ENCODE assay signal across 9 cellular contexts in genomic region chr9:110183208-110184145, GRCh38. TPM values are rescaled to one million over a fixed set of nuclear protein-coding genes. Genes with fewer than 3 reads are reported as not detected.
DNase-seq lines count a peak whose midpoint lies in the region; TF ChIP-seq lines count a peak whose summit lies in the region.
"Had no signal": no experiment of that assay in that cellular context is flagged by ENCODE, and none has a peak within 500 bp of the region (broad histone marks: within the 10 kb centered on the region; RNA-seq: fewer than 3 reads in every experiment).

No MANE protein-coding gene starts in this region.

- H3K4me3 ChIP-seq in spleen: no peak overlapping the region

- POLR2A ChIA-PET in GM10248 (lab: Yijun Ruan, JAX): no interaction called here

- no peaks in the 10 kb centered on the region for H3K9me3 ChIP-seq in spleen

- no peaks in the 10 kb centered on the region for H3K27me3 ChIP-seq in spleen (replicated peaks in 1 of 7)

- DNase-seq in GM10248 (ENCODE audit: extremely low spot score): peak; percentile 69
- DNase-seq in HCEC 1CT: peak; percentile 59
- peak; percentile 78 for DNase-seq in NAMALWA (ENCODE audit: low spot score)
- peak; percentile 42 for DNase-seq in SKM-1 treated with dmso at 0.1 percent for 144 hours (lab: John Stamatoyannopoulos, UW; ENCODE audit: unreplicated experiment)
- peak; percentile 79 for DNase-seq in astrocyte of the hippocampus (ENCODE audit: low read depth, low spot score)
- peak; percentile 66 for DNase-seq in iPS DF 4.7 (ENCODE audit: extremely low read depth, low spot score)
- DNase-seq in spleen: no peak
- no peak for DNase-seq in GOT3 (lab: John Stamatoyannopoulos, UW)

- H3K36me3 ChIP-seq in spleen: no peaks in the 10 kb centered on the region

- no peak for TF ChIP-seq POLR2A in spleen (IDR thresholded peaks at IDR 0.05)

- H3K4me1 ChIP-seq in spleen: peaks cover 0 to 11% (median 0%) of the 10 kb centered on the region in 6 donors

- intact Hi-C loops in spleen (cut with DNase I; ENCODE audit: low total_unique reads): loop anchor here (5.0 kb wide), 1 partner anchor 439 kb away; no protein-coding TSS in a partner anchor

- CTCF ChIA-PET in GM10248 (lab: Yijun Ruan, JAX): interaction anchor here (0.7 to 4.0 kb wide), 24 partner anchors 11 to 1114 kb away, joined by 3 to 54 read pairs (median 5); partner anchors contain the start of gene C9orf152

- TF ChIP-seq CTCF in GM10248 (IDR thresholded peaks at IDR 0.05; ENCODE audit: control extremely low read depth, extremely low read depth, low read depth, missing control alignments): peak; percentile 72
- peak; percentile 34 to 86 (median 69) for TF ChIP-seq CTCF in spleen (IDR thresholded peaks at IDR 0.05 in 8 of 11, conservative IDR thresholded peaks at IDR 0.05 in 3 of 11)

- no peak overlapping the region for H3K27ac ChIP-seq in spleen

- 72 to 79% (median 76%) methylated on average over 7 of the region's 7 CpGs for WGBS in spleen, 5 donors

RNA-seq across cellular contexts. Expression of gene C9orf152, which starts 24.5 kb away (rescaled TPM):
- total RNA-seq in spleen: not detected
- not detected for polyA plus RNA-seq in spleen
- total RNA-seq: mononuclear cell had no signal

Comparison
In these comparisons a context has a peak if more than half of its experiments do, and no peak if none do; other contexts are left out.
1. DNase-seq: peak in GM10248 (single experiment), HCEC 1CT (single experiment), NAMALWA (single experiment), SKM-1 treated with dmso at 0.1 percent for 144 hours (single experiment), astrocyte of the hippocampus (single experiment) and iPS DF 4.7 (single experiment); none in spleen (single experiment) and GOT3 (single experiment).